In the genomic region with DNA sequence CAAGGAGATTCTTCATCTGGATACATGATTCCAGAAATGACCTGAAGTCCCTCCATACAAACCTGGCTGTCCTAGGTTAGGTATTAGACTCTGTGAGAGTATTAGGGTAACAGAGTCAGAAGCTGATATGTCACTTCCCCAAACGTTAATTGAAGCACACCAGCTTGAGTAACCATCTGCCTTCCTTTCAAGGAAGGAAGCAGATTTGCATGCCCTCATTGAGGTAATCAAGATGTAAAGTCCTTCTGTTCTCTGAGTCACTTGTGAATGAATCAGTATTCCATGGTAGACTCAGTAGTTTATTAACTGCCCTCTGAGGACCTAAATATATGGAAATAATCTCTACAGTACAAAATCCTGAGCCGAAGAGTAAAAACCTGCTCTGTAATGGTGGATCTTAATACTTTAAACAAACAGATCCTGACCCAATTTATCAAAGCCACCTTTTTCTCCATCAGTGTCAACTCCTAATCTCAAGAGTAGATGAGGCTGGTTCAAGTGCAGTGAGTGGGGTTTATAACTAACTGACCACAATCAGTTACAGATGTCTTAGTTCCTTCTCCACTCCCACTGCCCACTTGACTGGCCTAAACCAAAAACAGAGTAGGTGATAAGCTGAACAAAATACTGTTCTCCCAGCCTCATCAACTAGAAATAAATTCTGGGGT, we compare ENCODE assay signal across 10 cellular contexts.
DNase-seq lines count a peak whose midpoint lies in the region; ATAC-seq, FAIRE-seq and TF ChIP-seq lines count a peak whose summit lies in the region.
"Had no signal": no experiment of that assay in that cellular context is flagged by ENCODE, and none has a peak within 500 bp of the region (broad histone marks: within the 10 kb centered on the region; RNA-seq: fewer than 3 reads in every experiment).

No MANE protein-coding gene starts in this region.

- no peaks in the 10 kb centered on the region for H3K9me3 ChIP-seq in heart left ventricle

- peaks cover 5% of the 10 kb centered on the region for H3K4me1 Mint-ChIP-seq in glutamatergic neuron (ENCODE audit: low read depth, unreplicated experiment)

- no peak overlapping the region for H3K4me3 Mint-ChIP-seq in glutamatergic neuron (ENCODE audit: unreplicated experiment)

- DNase-seq in NB4 (ENCODE audit: low read depth): peak; percentile 53
- DNase-seq in foreskin fibroblast: peak; percentile 74 to 81
- no peak for DNase-seq in SK-N-DZ (ENCODE audit: low spot score)
- no peak for DNase-seq in frontal cortex (ENCODE audit: low spot score in 2 of 2)
- no peak for DNase-seq in heart left ventricle
- no peak for DNase-seq in glutamatergic neuron
- DNase-seq: activated T-cell treated with anti-CD3 and anti-CD28 coated beads, Interleukin-2, amount 50 U/mL, for 1 hour; NCI-H1417 had no signal

- H3K36me3 ChIP-seq in heart left ventricle: no peaks in the 10 kb centered on the region

- H3K4me3 ChIP-seq in NB4 (ENCODE audit: low read depth, low read length) (no peak overlapping the region), foreskin fibroblast (ENCODE audit: low read depth in 1 of 2, low read length in 2 of 2) (no peak overlapping the region), heart left ventricle (no peak overlapping the region)

- intact Hi-C loops in heart left ventricle (cut with DNase I): no loop called here

- no peaks in the 10 kb centered on the region for H3K36me3 Mint-ChIP-seq in glutamatergic neuron (ENCODE audit: unreplicated experiment)

- no peak overlapping the region for H3K27ac ChIP-seq in heart left ventricle

- no peaks in the 10 kb centered on the region for H3K4me1 ChIP-seq in heart left ventricle

- H3K27ac Mint-ChIP-seq in glutamatergic neuron (ENCODE audit: unreplicated experiment): no peak overlapping the region

- no peak for TF ChIP-seq CTCF in NB4 (IDR thresholded peaks at IDR 0.05; ENCODE audit: low read depth, low read length)
- no peak for TF ChIP-seq CTCF in foreskin fibroblast (IDR thresholded peaks at IDR 0.05; ENCODE audit: low read depth, low read length)
- TF ChIP-seq CTCF in heart left ventricle (IDR thresholded peaks at IDR 0.05): no peak
- TF ChIP-seq CTCF in glutamatergic neuron (IDR thresholded peaks at IDR 0.05; ENCODE audit: partially characterized antibody, unreplicated experiment): no peak

- FAIRE-seq in frontal cortex (lab: Jason Lieb, UNC): no peak

- H3K9me3 Mint-ChIP-seq in glutamatergic neuron (ENCODE audit: unreplicated experiment): no peaks in the 10 kb centered on the region

- H3K27me3 Mint-ChIP-seq in glutamatergic neuron (ENCODE audit: unreplicated experiment): peaks cover 4% of the 10 kb centered on the region

- no peak for TF ChIP-seq POLR2A in NB4 (IDR thresholded peaks at IDR 0.05; ENCODE audit: extremely low read depth, insufficient read length)
- no peak for TF ChIP-seq POLR2A in heart left ventricle (IDR thresholded peaks at IDR 0.05)

- 52 to 67% (median 59%) methylated on average over 2 of the region's 2 CpGs for WGBS in heart left ventricle, 4 donors

- H3K27me3 ChIP-seq in heart left ventricle: no peaks in the 10 kb centered on the region

- peak; percentile 71 for ATAC-seq in GM18499 (IDR thresholded peaks at IDR 0.05; ENCODE audit: insufficient read depth, unreplicated experiment)
- peak; percentile 77 for ATAC-seq in HG02588 (IDR thresholded peaks at IDR 0.05; ENCODE audit: unreplicated experiment)
- no peak for ATAC-seq in heart left ventricle

Comparison
In these comparisons a context has a peak if more than half of its experiments do, and no peak if none do; other contexts are left out.
1. ATAC-seq: peak in GM18499 (single experiment) and HG02588 (single experiment); none in heart left ventricle (0 of 4).
2. DNase-seq: peak in NB4 (single experiment) and foreskin fibroblast (2 of 2); none in SK-N-DZ (single experiment), frontal cortex (0 of 2), heart left ventricle (0 of 5) and glutamatergic neuron (single experiment).